1 cellular context compared by ENCODE assay signal in genomic region chr6:139313784-139314545, GRCh38.
TF ChIP-seq lines count a peak whose summit lies in the region.

No MANE protein-coding gene starts in this region.

TF ChIP-seq in SK-N-SH treated with all-trans-retinoic acid at 6 μM for 48 hours, 23 proteins besides CTCF, POLR2A, EP300 and RAD21 (continued from another document):
- TF ChIP-seq CSRNP3 (CRISPR knock-in tag; IDR thresholded peaks at IDR 0.05), result no peak
- TF ChIP-seq BACH2 (CRISPR knock-in tag; IDR thresholded peaks at IDR 0.05; ENCODE audit: borderline replicate concordance), result no peak
- no peak for TF ChIP-seq GLIS3 (CRISPR knock-in tag; IDR thresholded peaks at IDR 0.05)
- TF ChIP-seq ZNF8 (CRISPR knock-in tag; IDR thresholded peaks at IDR 0.05), result no peak
- no peak for TF ChIP-seq OSR1 (CRISPR knock-in tag; IDR thresholded peaks at IDR 0.05)
- TF ChIP-seq PPARA (CRISPR knock-in tag; IDR thresholded peaks at IDR 0.05; ENCODE audit: borderline replicate concordance), result no peak
